Comparison of ENCODE assay signal across 8 cellular contexts in the genomic region with DNA sequence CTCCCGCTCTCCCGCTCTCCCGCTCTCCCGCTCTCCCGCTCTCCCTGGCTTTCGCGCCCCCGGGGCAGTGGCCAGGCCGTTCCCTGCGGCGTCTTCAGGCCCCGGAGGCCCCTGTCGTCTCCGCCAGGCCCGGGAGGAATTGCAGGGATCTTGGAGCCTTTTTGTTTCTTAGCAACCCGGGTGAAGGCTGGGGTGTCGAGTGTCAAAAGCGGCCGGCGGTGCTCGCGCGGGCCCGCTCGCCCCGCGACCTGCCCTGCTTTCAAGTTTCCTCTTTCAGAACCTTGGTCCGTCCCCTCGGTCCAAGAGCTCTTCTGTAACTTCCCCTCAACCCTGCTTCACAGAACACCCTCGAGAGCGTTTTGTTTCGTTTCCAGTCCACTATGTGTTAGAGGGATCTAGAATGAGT. TPM values are rescaled to one million over a fixed set of nuclear protein-coding genes. Genes with fewer than 3 reads are reported as not detected.
DNase-seq lines count a peak whose midpoint lies in the region; ATAC-seq, FAIRE-seq and TF ChIP-seq lines count a peak whose summit lies in the region.

No MANE protein-coding gene starts in this region.

- FAIRE-seq in GM12878 (lab: Jason Lieb, UNC) = no peak

- H3K9ac ChIP-seq in SU-DHL-6 (ENCODE audit: low read length) (peak overlapping the region; percentile 94), GM12878 (ENCODE audit: control insufficient read depth, insufficient read depth, low read length) (peak overlapping the region; percentile 86), rectal smooth muscle tissue (ENCODE audit: low read length) (peak overlapping the region; percentile 69)

- H2AFZ ChIP-seq in SU-DHL-6 (ENCODE audit: low read depth, low read length, severe bottlenecking) (peak overlapping the region; percentile 73), GM12878 (ENCODE audit: control insufficient read depth, low read depth, low read length) (no peak overlapping the region)

- TF ChIP-seq CTCF in SU-DHL-6 (IDR thresholded peaks at IDR 0.05; ENCODE audit: insufficient read depth, low read length, poor library complexity, severe bottlenecking) (no peak), GM12878 (IDR thresholded peaks at IDR 0.05 in 2 of 3, conservative IDR thresholded peaks at IDR 0.05 in 1 of 3; ENCODE audit: control insufficient read depth in 2 of 3, extremely low read depth in 1 of 3, insufficient read depth in 1 of 3, low read depth in 3 of 3, low read length in 3 of 3) (no peak)

- H3K9me3 ChIP-seq in SU-DHL-6 (ENCODE audit: insufficient read depth, low read length) (no peaks in the 10 kb centered on the region), GM12878 (replicated peaks; ENCODE audit: control insufficient read depth, insufficient read depth, low read length) (no peaks in the 10 kb centered on the region)

- H3K27me3 ChIP-seq in SU-DHL-6 (ENCODE audit: low read length) (no peaks in the 10 kb centered on the region), GM12878 (replicated peaks in 1 of 2; ENCODE audit: control insufficient read depth in 2 of 2, insufficient read depth in 2 of 2, low read length in 1 of 2) (no peaks in the 10 kb centered on the region), rectal smooth muscle tissue (ENCODE audit: control insufficient read depth, insufficient read depth, low read length) (no peaks in the 10 kb centered on the region)

- CTCF ChIA-PET in GM12878 (lab: Yijun Ruan, JAX) = no interaction called here

- intact Hi-C loops in GM12878 (cut with micrococcal nuclease; ENCODE audit: unreplicated experiment) = loop anchor here (2.0 kb wide), 2 partner anchors 74 to 150 kb away; partner anchors contain the start of genes RNF125 and TRAPPC8

- SMC1A ChIA-PET in GM12878 (lab: Charles Lee; ENCODE audit: uncharacterized antibody, unreplicated experiment) = no interaction called here

- H3K79me2 ChIP-seq in SU-DHL-6 (ENCODE audit: insufficient read depth, low read length) (peaks cover 56% of the 10 kb centered on the region), GM12878 (ENCODE audit: control insufficient read depth, insufficient read depth, low read length) (peaks cover 56% of the 10 kb centered on the region)

- peaks cover 15% of the 10 kb centered on the region for H3K36me3 ChIP-seq in SU-DHL-6 (ENCODE audit: low read length)
- H3K36me3 ChIP-seq in GM12878 (ENCODE audit: control insufficient read depth in 2 of 2, insufficient read depth in 2 of 2, low read length in 1 of 2) = peaks cover 0 to 6% of the 10 kb centered on the region in 2 experiments; a peak in 1 of 4 replicates
- H3K36me3 ChIP-seq in rectal smooth muscle tissue (ENCODE audit: control insufficient read depth, insufficient read depth, low read length) = no peaks in the 10 kb centered on the region

- 0% methylated on average over 27 of the region's 32 CpGs for WGBS in GM12878 (ENCODE audit: insufficient coverage, insufficient replicate concordance, low lambda C conversion rate, missing lambda C conversion rate)

- TF ChIP-seq RAD21 in GM12878 (IDR thresholded peaks at IDR 0.05; ENCODE audit: insufficient read depth, low read depth, low read length) = no peak

- POLR2A ChIA-PET in GM12878 (lab: Charles Lee) = interaction anchor here (0.6 to 1.0 kb wide), 2 partner anchors 13 to 14 kb away, joined by 4 to 6 read pairs; no protein-coding TSS in a partner anchor

- RAD21 ChIA-PET in GM12878 (lab: Charles Lee; ENCODE audit: unreplicated experiment) = interaction anchor here (1.0 kb wide), 1 partner anchor 65 kb away, joined by 3 read pairs; no protein-coding TSS in a partner anchor

- in situ Hi-C loops in GM12878 (cut with MboI) = no loop called here

- H3K4me1 ChIP-seq in GM12878 (ENCODE audit: control insufficient read depth, insufficient read depth, low read length) = no peaks in the 10 kb centered on the region; the same call in 1 of the 2 replicates
- peaks cover 2% of the 10 kb centered on the region for H3K4me1 ChIP-seq in rectal smooth muscle tissue (ENCODE audit: control insufficient read depth, insufficient read depth, low read length)

- no peaks in the 10 kb centered on the region for H3K9me2 ChIP-seq in SU-DHL-6 (replicated peaks; ENCODE audit: insufficient read depth, low read length)

- peaks cover 19% of the 10 kb centered on the region for H3F3A ChIP-seq in SU-DHL-6 (ENCODE audit: insufficient read depth)

- peak overlapping the region; percentile 78 for H3K27ac ChIP-seq in SU-DHL-6 (ENCODE audit: low read depth, low read length)
- peak overlapping the region; percentile 90 for H3K27ac ChIP-seq in GM12878 (ENCODE audit: control insufficient read depth, insufficient read depth)
- H3K27ac ChIP-seq in rectal smooth muscle tissue (ENCODE audit: low read depth, low read length) = peak overlapping the region; percentile 97

- DNase-seq in GM03348 (ENCODE audit: low spot score) = peak; percentile 76
- no peak for DNase-seq in Jurkat, Clone E6-1 (ENCODE audit: low read depth, low spot score)
- DNase-seq in GM12878 (ENCODE audit: low read depth, low spot score) = no peak
- DNase-seq in hippocampal formation (lab: John Stamatoyannopoulos, UW) = peak; percentile 24 to 39
- no peak for DNase-seq in OCI-M2 (lab: John Stamatoyannopoulos, UW; ENCODE audit: unreplicated experiment)

- H3K4me2 ChIP-seq in SU-DHL-6 (ENCODE audit: low read depth, low read length, poor library complexity, severe bottlenecking) (peak overlapping the region; percentile 96), GM12878 (ENCODE audit: control insufficient read depth, insufficient read depth) (peak overlapping the region; percentile 74; the same call in 1 of the 2 replicates)

- ATAC-seq in GM21717 (IDR thresholded peaks at IDR 0.05; ENCODE audit: unreplicated experiment) (peak; percentile 37), GM12878 (peak; percentile 37)

- H3K4me3 ChIP-seq in Jurkat, Clone E6-1 (ENCODE audit: low read length) = peak overlapping the region; percentile 81
- peak overlapping the region; percentile 94 for H3K4me3 ChIP-seq in SU-DHL-6 (ENCODE audit: insufficient read depth, low read length, poor library complexity, severe bottlenecking)
- H3K4me3 ChIP-seq in GM12878 = peak overlapping the region; percentile 86
- H3K4me3 ChIP-seq in rectal smooth muscle tissue (ENCODE audit: low read length) = peak overlapping the region; percentile 96

- no peak for TF ChIP-seq POLR2A in GM12878 (IDR thresholded peaks at IDR 0.05; ENCODE audit: low read depth, low read length)

- no TSS peak for BruUV-seq in GM12878 (replicated peaks; lab: Mats Ljungman, UMichigan)

- TF ChIP-seq EP300 in GM12878 (IDR thresholded peaks at IDR 0.05; ENCODE audit: borderline replicate concordance in 1 of 2, control insufficient read depth in 1 of 2, low read depth in 2 of 2, low read length in 2 of 2) = no peak

- H4K20me1 ChIP-seq in SU-DHL-6 (ENCODE audit: low read depth, low read length) = peaks cover 36% of the 10 kb centered on the region
- H4K20me1 ChIP-seq in GM12878 (ENCODE audit: control insufficient read depth, insufficient read depth) = no peaks in the 10 kb centered on the region

TF ChIP-seq in GM12878, 131 proteins besides CTCF, POLR2A, EP300 and RAD21 (continues in another document):
- TF ChIP-seq GATAD2B (conservative IDR thresholded peaks at IDR 0.05; ENCODE audit: low read depth) = 0 out of 2 replicates have a peak, but pooled peaks have one; percentile 54
- TF ChIP-seq, protein P1, sequence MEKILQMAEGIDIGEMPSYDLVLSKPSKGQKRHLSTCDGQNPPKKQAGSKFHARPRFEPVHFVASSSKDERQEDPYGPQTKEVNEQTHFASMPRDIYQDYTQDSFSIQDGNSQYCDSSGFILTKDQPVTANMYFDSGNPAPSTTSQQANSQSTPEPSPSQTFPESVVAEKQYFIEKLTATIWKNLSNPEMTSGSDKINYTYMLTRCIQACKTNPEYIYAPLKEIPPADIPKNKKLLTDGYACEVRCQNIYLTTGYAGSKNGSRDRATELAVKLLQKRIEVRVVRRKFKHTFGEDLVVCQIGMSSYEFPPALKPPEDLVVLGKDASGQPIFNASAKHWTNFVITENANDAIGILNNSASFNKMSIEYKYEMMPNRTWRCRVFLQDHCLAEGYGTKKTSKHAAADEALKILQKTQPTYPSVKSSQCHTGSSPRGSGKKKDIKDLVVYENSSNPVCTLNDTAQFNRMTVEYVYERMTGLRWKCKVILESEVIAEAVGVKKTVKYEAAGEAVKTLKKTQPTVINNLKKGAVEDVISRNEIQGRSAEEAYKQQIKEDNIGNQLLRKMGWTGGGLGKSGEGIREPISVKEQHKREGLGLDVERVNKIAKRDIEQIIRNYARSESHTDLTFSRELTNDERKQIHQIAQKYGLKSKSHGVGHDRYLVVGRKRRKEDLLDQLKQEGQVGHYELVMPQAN (conservative IDR thresholded peaks at IDR 0.05) = 0 out of 2 replicates have a peak, but pooled peaks have one; percentile 59
- TF ChIP-seq RB1 (IDR thresholded peaks at IDR 0.05; ENCODE audit: borderline replicate concordance) = no peak
- no peak for TF ChIP-seq SRF (IDR thresholded peaks at IDR 0.05; ENCODE audit: low read depth in 2 of 2, low read length in 2 of 2)
- 0 out of 2 replicates have a peak, but pooled peaks have one; percentile 1 for TF ChIP-seq ZNF207 (IDR thresholded peaks at IDR 0.05; ENCODE audit: borderline replicate concordance)
- no peak for TF ChIP-seq TAF1 (IDR thresholded peaks at IDR 0.05; ENCODE audit: borderline replicate concordance, low read depth, low read length)
- no peak for TF ChIP-seq NR2C2 (IDR thresholded peaks at IDR 0.05; ENCODE audit: borderline replicate concordance, control insufficient read depth, insufficient read length, low read depth)
- peak; percentile 65 for TF ChIP-seq IKZF1 (conservative IDR thresholded peaks at IDR 0.05)
- TF ChIP-seq HDAC6 (IDR thresholded peaks at IDR 0.05; ENCODE audit: unreplicated experiment) = no peak

RNA-seq across cellular contexts. Expression of gene RNF138, which starts 1.4 kb away (rescaled TPM):
- 77.2 TPM for polyA plus RNA-seq in Jurkat, Clone E6-1 (2012; ENCODE audit: insufficient read depth, insufficient read length)
- 19.7 and 21.5 TPM in 2 replicates for total RNA-seq in GM12878 (2013; cell fraction: nucleolus; rRNA removed)
- total RNA-seq in GM12878 (2014; rRNA removed) (53.0 and 56.9 TPM in 2 replicates), GM12878 (2014; rRNA removed; fragmentation: Illumina TruSeq; extraction: Trizol) (44.6 and 45.8 TPM in 2 replicates), GM12878 (2021) (52.7 and 55.2 TPM in 2 replicates)
- polyA plus RNA-seq in GM12878 (2011; ENCODE audit: low read depth) = 8.9 TPM
- polyA plus RNA-seq in GM12878 (2011; rRNA removed) (31.7 and 34.4 TPM in 2 replicates), GM12878 (2014; fragmentation: Illumina TruSeq; extraction: Trizol) (34.4 and 46.7 TPM in 2 replicates), GM12878 (2014; fragmentation: Nextera tagmentation; extraction: Ambion mirVana) (10 to 100 TPM; 24.2 to 27.8 TPM), GM12878 (2014; rRNA removed) (33.2 and 40.1 TPM in 2 replicates), GM12878 (2016; fragmentation: Nextera tagmentation; extraction: Ambion mirVana) (10 to 100 TPM; 65.9 to 75.2 TPM)
- 23.8 and 32.5 TPM in 2 replicates for polyA plus RNA-seq in GM12878 (2011; cell fraction: cytosol; rRNA removed)
- polyA plus RNA-seq in GM12878 (2011; cell fraction: nucleus; rRNA removed) = 17.0 and 24.8 TPM in 2 replicates
- polyA plus RNA-seq in GM12878 (2012) = 20.8 and 29.5 TPM in 2 replicates
- polyA minus RNA-seq in GM12878 (2011; rRNA and poly(A)+ RNA removed) = 39.6 and 43.2 TPM in 2 replicates
- polyA minus RNA-seq in GM12878 (2011; cell fraction: cytosol; rRNA and poly(A)+ RNA removed) = 38.9 and 53.2 TPM in 2 replicates
- polyA minus RNA-seq in GM12878 (2011; cell fraction: nucleus; rRNA and poly(A)+ RNA removed) = 16.2 and 32.3 TPM in 2 replicates

Comparison
In these comparisons a context has a peak if more than half of its experiments do, and no peak if none do; other contexts are left out.
1. DNase-seq: peak in GM03348 (single experiment) and hippocampal formation (2 of 2); none in Jurkat, Clone E6-1 (single experiment), GM12878 (single experiment) and OCI-M2 (single experiment).
2. Peak in every context shown above with its lines, with median percentiles within 50 percentile points of each other: H3K4me3 ChIP-seq, H3K27ac ChIP-seq and H3K9ac ChIP-seq.